ENCODE assay signal across 25 cellular contexts in genomic region chr3:2810723-2811122, GRCh38.
A peak's percentile ranks its signal among the peaks of the same experiment; 100 is the strongest.
DNase-seq lines count a peak whose midpoint lies in the region; ATAC-seq and TF ChIP-seq lines count a peak whose summit lies in the region.
"Had no signal": no experiment of that assay in that cellular context is flagged by ENCODE, and none has a peak within 500 bp of the region (broad histone marks: within the 10 kb centered on the region; RNA-seq: fewer than 3 reads in every experiment).

No MANE protein-coding gene starts in this region.

- H3K9me3 ChIP-seq in A673 (ENCODE audit: low read depth, low read length, poor library complexity, severe bottlenecking) (no peaks in the 10 kb centered on the region), HEK293 (ENCODE audit: control insufficient read depth, insufficient read depth, low read depth, low read length) (no peaks in the 10 kb centered on the region), uterus (no peaks in the 10 kb centered on the region)
- H3K9me3 ChIP-seq: esophagus muscularis mucosa, testis had no signal

- no peak overlapping the region for H3K4me3 Mint-ChIP-seq in activated T-helper 17 cell treated with anti-CD3 and anti-CD28 coated beads, Interleukin-2, amount 50 U/mL, for 72 hours
- H3K4me3 Mint-ChIP-seq: activated naive CD8-positive, alpha-beta T cell; CD4-positive, alpha-beta T cell; memory B cell had no signal

- POLR2A ChIA-PET in A673 (lab: Charles Lee; ENCODE audit: low non-redundant PET): no interaction called here
- POLR2A ChIA-PET in HEK293 (lab: Yijun Ruan, JAX): no interaction called here

- H3K36me3 ChIP-seq in A673 (ENCODE audit: insufficient read depth, low read length, poor library complexity, severe bottlenecking) (no peaks in the 10 kb centered on the region), HEK293 (ENCODE audit: control insufficient read depth in 2 of 2, insufficient read depth in 1 of 2, low read length in 2 of 2) (no peaks in the 10 kb centered on the region), uterus (no peaks in the 10 kb centered on the region)
- H3K36me3 ChIP-seq: esophagus muscularis mucosa had no signal

- intact Hi-C loops in A673 (cut with micrococcal nuclease; ENCODE audit: unreplicated experiment): no loop called here
- intact Hi-C loops in uterus (cut with DNase I; ENCODE audit: low total_unique reads): no loop called here

- no peaks in the 10 kb centered on the region for H3K27me3 ChIP-seq in A673 (replicated peaks; ENCODE audit: insufficient read depth, low read depth, low read length, poor library complexity)
- H3K27me3 ChIP-seq in uterus: no peaks in the 10 kb centered on the region
- H3K27me3 ChIP-seq: testis had no signal

- H3K36me3 Mint-ChIP-seq in activated T-helper 17 cell treated with anti-CD3 and anti-CD28 coated beads, Interleukin-2, amount 50 U/mL, for 72 hours (ENCODE audit: low read depth): no peaks in the 10 kb centered on the region
- H3K36me3 Mint-ChIP-seq: activated naive CD8-positive, alpha-beta T cell; brain; memory B cell had no signal

- peaks cover 24% of the 10 kb centered on the region for H3K27me3 Mint-ChIP-seq in activated T-helper 17 cell treated with anti-CD3 and anti-CD28 coated beads, Interleukin-2, amount 50 U/mL, for 72 hours
- H3K27me3 Mint-ChIP-seq: brain had no signal

- H3K27ac Mint-ChIP-seq in activated T-helper 17 cell treated with anti-CD3 and anti-CD28 coated beads, Interleukin-2, amount 50 U/mL, for 72 hours: no peak overlapping the region
- H3K27ac Mint-ChIP-seq: activated naive CD8-positive, alpha-beta T cell; brain; CD4-positive, alpha-beta T cell; memory B cell had no signal

- no peaks in the 10 kb centered on the region for H3K4me1 Mint-ChIP-seq in activated T-helper 17 cell treated with anti-CD3 and anti-CD28 coated beads, Interleukin-2, amount 50 U/mL, for 72 hours
- H3K4me1 Mint-ChIP-seq: brain, memory B cell had no signal

- H3K4me3 ChIP-seq in A673 (ENCODE audit: low read depth, low read length, poor library complexity, severe bottlenecking) (no peak overlapping the region), HEK293 (ENCODE audit: low read depth, low read length) (no peak overlapping the region), uterus (no peak overlapping the region)
- H3K4me3 ChIP-seq: esophagus muscularis mucosa, testis had no signal

- no peaks in the 10 kb centered on the region for H3K9me3 Mint-ChIP-seq in activated T-helper 17 cell treated with anti-CD3 and anti-CD28 coated beads, Interleukin-2, amount 50 U/mL, for 72 hours
- H3K9me3 Mint-ChIP-seq: CD4-positive, alpha-beta T cell had no signal

- no peak for ATAC-seq in activated T-helper 17 cell treated with anti-CD3 and anti-CD28 coated beads, Interleukin-2, amount 50 U/mL, for 72 hours (replicated peaks)

- CTCF ChIA-PET in A673 (lab: Charles Lee): no interaction called here
- CTCF ChIA-PET in HEK293 (lab: Yijun Ruan, JAX): no interaction called here

- TF ChIP-seq POLR2A in uterus (IDR thresholded peaks at IDR 0.05): no peak

- DNase-seq in A673 (ENCODE audit: low spot score) (peak; percentile 11), RKO (ENCODE audit: low spot score) (peak; percentile 35), iPS-NIHi11 (ENCODE audit: low spot score) (peak; percentile 5), SK-N-DZ (ENCODE audit: low spot score) (no peak), uterus (no peak)
- DNase-seq in central memory CD4-positive, alpha-beta T cell: no peak
- DNase-seq: activated CD4-positive, alpha-beta T cell treated with anti-CD3 and anti-CD28 coated beads, Interleukin-2, amount 50 U/mL, for 1 hour; CD4-positive, alpha-beta T cell; effector memory CD4-positive, alpha-beta T cell; kidney; NCI-H1694 treated with DMSO at 0.1 percent for 48 hours; NCI-H2171 treated with DMSO at 0.1 percent for 48 hours; occipital lobe; retina; SHP77; stimulated activated CD4-positive, alpha-beta T cell treated with anti-CD3 and anti-CD28 coated beads, Interleukin-2, amount 100 ng/mL, for 48 hours; stimulated activated naive CD4-positive, alpha-beta T cell; T-helper 1 cell; testis had no signal

- TF ChIP-seq CTCF in A673 (conservative IDR thresholded peaks at IDR 0.05; ENCODE audit: low read depth, low read length) (no peak), HEK293 (tag by site-specific recombination; IDR thresholded peaks at IDR 0.05) (no peak), uterus (IDR thresholded peaks at IDR 0.05) (no peak)

- no peaks in the 10 kb centered on the region for H3K4me1 ChIP-seq in A673 (ENCODE audit: insufficient read depth, low read length, poor library complexity, severe bottlenecking)
- H3K4me1 ChIP-seq in HEK293 (ENCODE audit: control insufficient read depth, insufficient read depth, low read length): no peaks in the 10 kb centered on the region
- no peaks in the 10 kb centered on the region for H3K4me1 ChIP-seq in uterus
- H3K4me1 ChIP-seq: esophagus muscularis mucosa, testis had no signal

- BruUV-seq in A673 (replicated peaks; lab: Mats Ljungman, UMichigan): no TSS peak

- H3K27ac ChIP-seq in A673 (ENCODE audit: low read depth, low read length, poor library complexity, severe bottlenecking) (no peak overlapping the region), HEK293 (ENCODE audit: extremely low read depth, low read depth, low read length) (no peak overlapping the region), uterus (no peak overlapping the region)
- H3K27ac ChIP-seq: esophagus muscularis mucosa, testis had no signal

TF ChIP-seq in HEK293, 187 proteins besides CTCF, POLR2A, EP300 and RAD21 (continues in another document):
- TF ChIP-seq ATF2 (tag by site-specific recombination; IDR thresholded peaks at IDR 0.05; ENCODE audit: low read depth) (no peak), ZNF350 (tag by site-specific recombination; IDR thresholded peaks at IDR 0.05) (no peak), ZNF148 (tag by site-specific recombination; IDR thresholded peaks at IDR 0.05; ENCODE audit: borderline replicate concordance) (no peak)

Comparison
In these comparisons a context has a peak if more than half of its experiments do, and no peak if none do; other contexts are left out.
1. DNase-seq: peak in A673 (single experiment), RKO (single experiment) and iPS-NIHi11 (single experiment); none in central memory CD4-positive, alpha-beta T cell (single experiment), SK-N-DZ (single experiment) and uterus (0 of 2).